In the genomic region with DNA sequence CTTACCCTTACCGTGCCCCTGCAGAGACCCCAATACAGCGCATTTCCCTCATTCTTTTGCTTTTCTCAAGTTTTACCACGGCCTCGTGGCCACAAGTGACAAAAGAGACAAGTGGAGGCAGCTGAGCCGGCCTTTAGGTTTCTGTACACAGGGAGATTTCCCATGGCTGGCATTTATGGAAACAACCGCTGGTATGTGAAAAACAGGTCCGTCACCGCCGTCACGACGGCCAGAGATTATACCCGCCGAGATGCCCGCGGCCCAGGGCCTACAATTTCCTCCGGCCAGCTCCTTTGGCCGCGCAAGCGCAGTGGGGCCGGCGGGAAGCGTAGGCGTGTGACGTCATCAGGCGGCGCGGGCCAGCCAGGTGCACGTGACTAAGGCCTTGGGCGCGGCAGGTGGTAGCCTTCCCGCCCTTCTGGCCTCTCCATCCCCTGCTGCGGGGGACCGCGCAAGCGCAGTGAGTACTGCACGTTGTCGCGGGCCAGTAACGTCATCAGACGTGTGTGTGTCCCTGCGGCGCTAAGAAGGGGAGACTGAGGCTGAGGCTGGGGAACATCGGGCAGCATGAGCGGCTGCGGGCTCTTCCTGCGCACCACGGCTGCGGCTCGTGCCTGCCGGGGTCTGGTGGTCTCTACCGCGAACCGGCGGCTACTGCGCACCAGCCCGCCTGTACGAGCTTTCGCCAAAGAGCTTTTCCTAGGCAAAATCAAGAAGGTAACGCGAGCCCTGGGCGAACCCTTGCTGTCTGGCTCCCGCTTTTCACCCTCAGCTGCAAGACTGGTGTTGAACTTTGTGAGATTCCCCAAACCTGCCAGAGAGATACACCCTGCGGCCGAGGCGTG, we compare ENCODE assay signal across 1 cellular context.
TF ChIP-seq lines count a peak whose summit lies in the region.

TSS of gene ACAD9 (plus strand) at position 496 of the 845 bp plus-strand sequence. CDS start at position 568, 72 bp downstream.

TF ChIP-seq in GM12878, 131 proteins besides CTCF, POLR2A, EP300 and RAD21 (continued from another document and continues in another):
- TF ChIP-seq, protein P1, sequence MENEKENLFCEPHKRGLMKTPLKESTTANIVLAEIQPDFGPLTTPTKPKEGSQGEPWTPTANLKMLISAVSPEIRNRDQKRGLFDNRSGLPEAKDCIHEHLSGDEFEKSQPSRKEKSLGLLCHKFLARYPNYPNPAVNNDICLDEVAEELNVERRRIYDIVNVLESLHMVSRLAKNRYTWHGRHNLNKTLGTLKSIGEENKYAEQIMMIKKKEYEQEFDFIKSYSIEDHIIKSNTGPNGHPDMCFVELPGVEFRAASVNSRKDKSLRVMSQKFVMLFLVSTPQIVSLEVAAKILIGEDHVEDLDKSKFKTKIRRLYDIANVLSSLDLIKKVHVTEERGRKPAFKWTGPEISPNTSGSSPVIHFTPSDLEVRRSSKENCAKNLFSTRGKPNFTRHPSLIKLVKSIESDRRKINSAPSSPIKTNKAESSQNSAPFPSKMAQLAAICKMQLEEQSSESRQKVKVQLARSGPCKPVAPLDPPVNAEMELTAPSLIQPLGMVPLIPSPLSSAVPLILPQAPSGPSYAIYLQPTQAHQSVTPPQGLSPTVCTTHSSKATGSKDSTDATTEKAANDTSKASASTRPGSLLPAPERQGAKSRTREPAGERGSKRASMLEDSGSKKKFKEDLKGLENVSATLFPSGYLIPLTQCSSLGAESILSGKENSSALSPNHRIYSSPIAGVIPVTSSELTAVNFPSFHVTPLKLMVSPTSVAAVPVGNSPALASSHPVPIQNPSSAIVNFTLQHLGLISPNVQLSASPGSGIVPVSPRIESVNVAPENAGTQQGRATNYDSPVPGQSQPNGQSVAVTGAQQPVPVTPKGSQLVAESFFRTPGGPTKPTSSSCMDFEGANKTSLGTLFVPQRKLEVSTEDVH (IDR thresholded peaks at IDR 0.05; ENCODE audit: low read depth, partially characterized antibody): peak; percentile 88
- TF ChIP-seq TBL1XR1 (IDR thresholded peaks at IDR 0.05; ENCODE audit: low read depth, low read length) (no peak; the same call in 1 of the 2 replicates), BMI1 (IDR thresholded peaks at IDR 0.05; ENCODE audit: borderline replicate concordance) (no peak), MEF2B (IDR thresholded peaks at IDR 0.05; ENCODE audit: partially characterized antibody, poor library complexity, severe bottlenecking) (peak; percentile 44), POLR2AphosphoS2 (IDR thresholded peaks at IDR 0.05; ENCODE audit: low read depth, low read length) (peak; percentile 84; the same call in 1 of the 2 replicates), MEF2A (IDR thresholded peaks at IDR 0.05; ENCODE audit: insufficient read depth, low read depth, low read length) (no peak), NBN (IDR thresholded peaks at IDR 0.05) (peak; percentile 100), TAF1 (IDR thresholded peaks at IDR 0.05; ENCODE audit: borderline replicate concordance, low read depth, low read length) (peak; percentile 92; the same call in 1 of the 2 replicates), EGR1 (IDR thresholded peaks at IDR 0.05; ENCODE audit: borderline replicate concordance in 1 of 2, low read depth in 2 of 2, low read length in 2 of 2) (peak; percentile 28 to 99), BCL11A (IDR thresholded peaks at IDR 0.05; ENCODE audit: low read depth, low read length) (0 out of 2 replicates have a peak, but pooled peaks have one; percentile 10), WRNIP1 (IDR thresholded peaks at IDR 0.05; ENCODE audit: borderline replicate concordance, low read depth, low read length) (0 out of 2 replicates have a peak, but pooled peaks have one; percentile 11), CREM (IDR thresholded peaks at IDR 0.05; ENCODE audit: low read depth) (peak; percentile 100), POU2F2 (IDR thresholded peaks at IDR 0.05; ENCODE audit: borderline replicate concordance, low read depth, low read length) (peak; percentile 90; the same call in 2 of the 3 replicates), E2F4 (IDR thresholded peaks at IDR 0.05; ENCODE audit: low read depth, low read length) (peak; percentile 71; the same call in 1 of the 2 replicates), BRCA1 (IDR thresholded peaks at IDR 0.05; ENCODE audit: low read depth, low read length) (peak; percentile 58; the same call in 1 of the 2 replicates), REST (IDR thresholded peaks at IDR 0.05; ENCODE audit: low read depth, low read length) (peak; percentile 49; the same call in 1 of the 2 replicates), GATAD2B (conservative IDR thresholded peaks at IDR 0.05; ENCODE audit: low read depth) (peak; percentile 67; the same call in 1 of the 2 replicates), MAX (IDR thresholded peaks at IDR 0.05; ENCODE audit: low read depth, low read length) (peak; percentile 98), YY1 (IDR thresholded peaks at IDR 0.05; ENCODE audit: low read depth, low read length) (peak; percentile 80), NKRF (conservative IDR thresholded peaks at IDR 0.05) (peak; percentile 52; the same call in 1 of the 2 replicates)
- TF ChIP-seq, protein P2, sequence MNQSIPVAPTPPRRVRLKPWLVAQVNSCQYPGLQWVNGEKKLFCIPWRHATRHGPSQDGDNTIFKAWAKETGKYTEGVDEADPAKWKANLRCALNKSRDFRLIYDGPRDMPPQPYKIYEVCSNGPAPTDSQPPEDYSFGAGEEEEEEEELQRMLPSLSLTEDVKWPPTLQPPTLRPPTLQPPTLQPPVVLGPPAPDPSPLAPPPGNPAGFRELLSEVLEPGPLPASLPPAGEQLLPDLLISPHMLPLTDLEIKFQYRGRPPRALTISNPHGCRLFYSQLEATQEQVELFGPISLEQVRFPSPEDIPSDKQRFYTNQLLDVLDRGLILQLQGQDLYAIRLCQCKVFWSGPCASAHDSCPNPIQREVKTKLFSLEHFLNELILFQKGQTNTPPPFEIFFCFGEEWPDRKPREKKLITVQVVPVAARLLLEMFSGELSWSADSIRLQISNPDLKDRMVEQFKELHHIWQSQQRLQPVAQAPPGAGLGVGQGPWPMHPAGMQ (IDR thresholded peaks at IDR 0.05; ENCODE audit: borderline replicate concordance): no peak
- TF ChIP-seq, protein P3, sequence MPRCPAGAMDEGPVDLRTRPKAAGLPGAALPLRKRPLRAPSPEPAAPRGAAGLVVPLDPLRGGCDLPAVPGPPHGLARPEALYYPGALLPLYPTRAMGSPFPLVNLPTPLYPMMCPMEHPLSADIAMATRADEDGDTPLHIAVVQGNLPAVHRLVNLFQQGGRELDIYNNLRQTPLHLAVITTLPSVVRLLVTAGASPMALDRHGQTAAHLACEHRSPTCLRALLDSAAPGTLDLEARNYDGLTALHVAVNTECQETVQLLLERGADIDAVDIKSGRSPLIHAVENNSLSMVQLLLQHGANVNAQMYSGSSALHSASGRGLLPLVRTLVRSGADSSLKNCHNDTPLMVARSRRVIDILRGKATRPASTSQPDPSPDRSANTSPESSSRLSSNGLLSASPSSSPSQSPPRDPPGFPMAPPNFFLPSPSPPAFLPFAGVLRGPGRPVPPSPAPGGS (IDR thresholded peaks at IDR 0.05; ENCODE audit: borderline replicate concordance, insufficient read depth, low read depth, low read length, poor library complexity, severe bottlenecking): peak; percentile 37
- TF ChIP-seq, protein P4, sequence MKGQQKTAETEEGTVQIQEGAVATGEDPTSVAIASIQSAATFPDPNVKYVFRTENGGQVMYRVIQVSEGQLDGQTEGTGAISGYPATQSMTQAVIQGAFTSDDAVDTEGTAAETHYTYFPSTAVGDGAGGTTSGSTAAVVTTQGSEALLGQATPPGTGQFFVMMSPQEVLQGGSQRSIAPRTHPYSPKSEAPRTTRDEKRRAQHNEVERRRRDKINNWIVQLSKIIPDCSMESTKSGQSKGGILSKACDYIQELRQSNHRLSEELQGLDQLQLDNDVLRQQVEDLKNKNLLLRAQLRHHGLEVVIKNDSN (IDR thresholded peaks at IDR 0.05; ENCODE audit: borderline replicate concordance, extremely low read length, insufficient read depth, low read depth, low read length): peak; percentile 97
- TF ChIP-seq, protein P5, sequence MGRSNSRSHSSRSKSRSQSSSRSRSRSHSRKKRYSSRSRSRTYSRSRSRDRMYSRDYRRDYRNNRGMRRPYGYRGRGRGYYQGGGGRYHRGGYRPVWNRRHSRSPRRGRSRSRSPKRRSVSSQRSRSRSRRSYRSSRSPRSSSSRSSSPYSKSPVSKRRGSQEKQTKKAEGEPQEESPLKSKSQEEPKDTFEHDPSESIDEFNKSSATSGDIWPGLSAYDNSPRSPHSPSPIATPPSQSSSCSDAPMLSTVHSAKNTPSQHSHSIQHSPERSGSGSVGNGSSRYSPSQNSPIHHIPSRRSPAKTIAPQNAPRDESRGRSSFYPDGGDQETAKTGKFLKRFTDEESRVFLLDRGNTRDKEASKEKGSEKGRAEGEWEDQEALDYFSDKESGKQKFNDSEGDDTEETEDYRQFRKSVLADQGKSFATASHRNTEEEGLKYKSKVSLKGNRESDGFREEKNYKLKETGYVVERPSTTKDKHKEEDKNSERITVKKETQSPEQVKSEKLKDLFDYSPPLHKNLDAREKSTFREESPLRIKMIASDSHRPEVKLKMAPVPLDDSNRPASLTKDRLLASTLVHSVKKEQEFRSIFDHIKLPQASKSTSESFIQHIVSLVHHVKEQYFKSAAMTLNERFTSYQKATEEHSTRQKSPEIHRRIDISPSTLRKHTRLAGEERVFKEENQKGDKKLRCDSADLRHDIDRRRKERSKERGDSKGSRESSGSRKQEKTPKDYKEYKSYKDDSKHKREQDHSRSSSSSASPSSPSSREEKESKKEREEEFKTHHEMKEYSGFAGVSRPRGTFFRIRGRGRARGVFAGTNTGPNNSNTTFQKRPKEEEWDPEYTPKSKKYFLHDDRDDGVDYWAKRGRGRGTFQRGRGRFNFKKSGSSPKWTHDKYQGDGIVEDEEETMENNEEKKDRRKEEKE (IDR thresholded peaks at IDR 0.05): no peak
- TF ChIP-seq, protein P6, sequence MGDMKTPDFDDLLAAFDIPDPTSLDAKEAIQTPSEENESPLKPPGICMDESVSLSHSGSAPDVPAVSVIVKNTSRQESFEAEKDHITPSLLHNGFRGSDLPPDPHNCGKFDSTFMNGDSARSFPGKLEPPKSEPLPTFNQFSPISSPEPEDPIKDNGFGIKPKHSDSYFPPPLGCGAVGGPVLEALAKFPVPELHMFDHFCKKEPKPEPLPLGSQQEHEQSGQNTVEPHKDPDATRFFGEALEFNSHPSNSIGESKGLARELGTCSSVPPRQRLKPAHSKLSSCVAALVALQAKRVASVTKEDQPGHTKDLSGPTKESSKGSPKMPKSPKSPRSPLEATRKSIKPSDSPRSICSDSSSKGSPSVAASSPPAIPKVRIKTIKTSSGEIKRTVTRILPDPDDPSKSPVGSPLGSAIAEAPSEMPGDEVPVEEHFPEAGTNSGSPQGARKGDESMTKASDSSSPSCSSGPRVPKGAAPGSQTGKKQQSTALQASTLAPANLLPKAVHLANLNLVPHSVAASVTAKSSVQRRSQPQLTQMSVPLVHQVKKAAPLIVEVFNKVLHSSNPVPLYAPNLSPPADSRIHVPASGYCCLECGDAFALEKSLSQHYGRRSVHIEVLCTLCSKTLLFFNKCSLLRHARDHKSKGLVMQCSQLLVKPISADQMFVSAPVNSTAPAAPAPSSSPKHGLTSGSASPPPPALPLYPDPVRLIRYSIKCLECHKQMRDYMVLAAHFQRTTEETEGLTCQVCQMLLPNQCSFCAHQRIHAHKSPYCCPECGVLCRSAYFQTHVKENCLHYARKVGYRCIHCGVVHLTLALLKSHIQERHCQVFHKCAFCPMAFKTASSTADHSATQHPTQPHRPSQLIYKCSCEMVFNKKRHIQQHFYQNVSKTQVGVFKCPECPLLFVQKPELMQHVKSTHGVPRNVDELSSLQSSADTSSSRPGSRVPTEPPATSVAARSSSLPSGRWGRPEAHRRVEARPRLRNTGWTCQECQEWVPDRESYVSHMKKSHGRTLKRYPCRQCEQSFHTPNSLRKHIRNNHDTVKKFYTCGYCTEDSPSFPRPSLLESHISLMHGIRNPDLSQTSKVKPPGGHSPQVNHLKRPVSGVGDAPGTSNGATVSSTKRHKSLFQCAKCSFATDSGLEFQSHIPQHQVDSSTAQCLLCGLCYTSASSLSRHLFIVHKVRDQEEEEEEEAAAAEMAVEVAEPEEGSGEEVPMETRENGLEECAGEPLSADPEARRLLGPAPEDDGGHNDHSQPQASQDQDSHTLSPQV (IDR thresholded peaks at IDR 0.05): no peak
